ENCODE assay signal across 11 cellular contexts in the genomic region with DNA sequence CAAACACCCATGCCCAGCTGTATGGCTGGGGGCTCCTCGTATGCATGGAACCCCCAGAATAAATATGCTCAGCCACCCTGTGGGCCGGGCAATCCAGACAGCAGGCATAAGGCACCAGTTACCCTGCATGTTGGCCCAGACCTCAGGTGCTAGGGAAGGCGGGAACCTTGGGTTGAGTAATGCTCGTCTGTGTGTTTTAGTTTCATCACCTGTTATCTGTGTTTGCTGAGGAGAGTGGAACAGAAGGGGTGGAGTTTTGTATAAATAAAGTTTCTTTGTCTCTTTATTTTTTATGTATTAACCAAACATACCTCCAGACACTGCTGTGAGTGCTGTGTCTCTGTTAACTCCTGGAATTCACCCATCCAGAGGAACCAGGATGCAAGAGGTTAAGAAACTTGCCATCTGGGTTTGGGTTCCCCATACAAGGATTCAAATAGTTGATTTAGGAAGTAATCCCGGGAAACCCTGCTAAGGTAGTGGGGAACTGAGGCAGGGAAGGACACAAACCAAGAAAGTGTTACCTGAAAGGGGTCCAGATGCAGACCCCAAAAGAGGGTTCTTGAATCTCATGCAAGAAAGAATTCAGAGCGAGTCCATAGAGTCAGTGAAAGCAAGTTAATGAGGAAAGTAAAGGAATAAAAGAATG. TPM values are rescaled to one million over a fixed set of nuclear protein-coding genes. Genes with fewer than 3 reads are reported as not detected.
DNase-seq lines count a peak whose midpoint lies in the region; ATAC-seq and TF ChIP-seq lines count a peak whose summit lies in the region.
"Had no signal": no experiment of that assay in that cellular context is flagged by ENCODE, and none has a peak within 500 bp of the region (broad histone marks: within the 10 kb centered on the region; RNA-seq: fewer than 3 reads in every experiment).

No MANE protein-coding gene starts in this region.

- no peak overlapping the region for H3K4me3 Mint-ChIP-seq in activated T-cell treated with anti-CD3 and anti-CD28 coated beads, Interleukin-2, amount 50 U/mL, for 72 hours
- peak overlapping the region in 1 of 2 donors; percentile 28 for H3K4me3 Mint-ChIP-seq in stimulated activated naive CD8-positive, alpha-beta T cell treated with anti-CD3 and anti-CD28 coated beads, Interleukin-15, amount 100 ng/mL, for 72 hours

- H3K4me1 Mint-ChIP-seq in activated T-cell treated with anti-CD3 and anti-CD28 coated beads, Interleukin-2, amount 50 U/mL, for 72 hours (ENCODE audit: low read depth): peaks cover 80% of the 10 kb centered on the region
- H3K4me1 Mint-ChIP-seq in stimulated activated naive CD8-positive, alpha-beta T cell treated with anti-CD3 and anti-CD28 coated beads, Interleukin-15, amount 100 ng/mL, for 72 hours: peaks cover 82% of the 10 kb centered on the region

- H3K27me3 ChIP-seq in foreskin keratinocyte: no peaks in the 10 kb centered on the region

- H3K36me3 Mint-ChIP-seq in activated T-cell treated with anti-CD3 and anti-CD28 coated beads, Interleukin-2, amount 50 U/mL, for 72 hours (ENCODE audit: insufficient read depth in 2 of 2): peaks cover 10 to 33% of the 10 kb centered on the region in 2 donors

- ATAC-seq in activated T-cell treated with anti-CD3 and anti-CD28 coated beads, Interleukin-2, amount 50 U/mL, for 72 hours (replicated peaks in 1 of 2): no peak
- ATAC-seq in foreskin keratinocyte: peak; percentile 64
- ATAC-seq in stimulated activated naive CD8-positive, alpha-beta T cell treated with anti-CD3 and anti-CD28 coated beads, Interleukin-15, amount 100 ng/mL, for 72 hours: no peak
- ATAC-seq in HG02938 (IDR thresholded peaks at IDR 0.05; ENCODE audit: unreplicated experiment): no peak

- peak overlapping the region; percentile 76 for H3K27ac ChIP-seq in foreskin keratinocyte
- H3K27ac ChIP-seq: C4-2B, VCaP had no signal

- no peak for TF ChIP-seq CTCF in foreskin keratinocyte (conservative IDR thresholded peaks at IDR 0.05)

- no peaks in the 10 kb centered on the region for H3K27me3 Mint-ChIP-seq in activated T-cell treated with anti-CD3 and anti-CD28 coated beads, Interleukin-2, amount 50 U/mL, for 72 hours (ENCODE audit: low read depth)
- no peaks in the 10 kb centered on the region for H3K27me3 Mint-ChIP-seq in stimulated activated naive CD8-positive, alpha-beta T cell treated with anti-CD3 and anti-CD28 coated beads, Interleukin-15, amount 100 ng/mL, for 72 hours

- peak overlapping the region; percentile 62 for H3K27ac Mint-ChIP-seq in activated T-cell treated with anti-CD3 and anti-CD28 coated beads, Interleukin-2, amount 50 U/mL, for 72 hours
- peak overlapping the region; percentile 90 to 96 for H3K27ac Mint-ChIP-seq in stimulated activated naive CD8-positive, alpha-beta T cell treated with anti-CD3 and anti-CD28 coated beads, Interleukin-15, amount 100 ng/mL, for 72 hours

- peak in 1 of 2 donors; percentile 38 for DNase-seq in activated T-cell treated with anti-CD3 and anti-CD28 coated beads, Interleukin-2, amount 50 U/mL, for 72 hours
- DNase-seq in activated T-cell treated with anti-CD3 and anti-CD28 coated beads, Interleukin-2, amount 50 U/mL, for 48 hours: no peak
- DNase-seq in SW480 (ENCODE audit: low spot score): peak; percentile 8
- peak; percentile 51 to 57 for DNase-seq in foreskin keratinocyte
- peak in 1 of 2 donors; percentile 31 for DNase-seq in stimulated activated naive CD8-positive, alpha-beta T cell treated with anti-CD3 and anti-CD28 coated beads, Interleukin-15, amount 100 ng/mL, for 72 hours
- no peak for DNase-seq in effector CD8-positive, alpha-beta T cell (lab: John Stamatoyannopoulos, UW)
- DNase-seq in NCI-H1694 treated with DMSO at 0.1 percent for 48 hours (lab: John Stamatoyannopoulos, UW): no peak
- DNase-seq: NCI-H774 had no signal

- H3K9me3 Mint-ChIP-seq in activated T-cell treated with anti-CD3 and anti-CD28 coated beads, Interleukin-2, amount 50 U/mL, for 72 hours: peaks cover 0 to 2% of the 10 kb centered on the region in 2 donors
- H3K9me3 Mint-ChIP-seq in stimulated activated naive CD8-positive, alpha-beta T cell treated with anti-CD3 and anti-CD28 coated beads, Interleukin-15, amount 100 ng/mL, for 72 hours: peaks cover under 1 to 3% of the 10 kb centered on the region in 2 donors

- H3K4me1 ChIP-seq in foreskin keratinocyte: peaks cover 25% of the 10 kb centered on the region

RNA-seq across cellular contexts. Expression of gene IL21R, which starts 37.4 kb away (rescaled TPM):
- 100 to 1,000 TPM; 155 to 166 TPM for total RNA-seq in activated T-cell treated with anti-CD3 and anti-CD28 coated beads, Interleukin-2, amount 50 U/mL, for 72 hours
- total RNA-seq in foreskin keratinocyte: 0.14 and 0.18 TPM in 2 replicates
- polyA plus RNA-seq in foreskin keratinocyte: 0.08 and 0.12 TPM in 2 replicates

RNA-seq across cellular contexts. Expression of gene IL4R, which starts 50.8 kb away (rescaled TPM):
- 100 to 1,000 TPM; 313 to 348 TPM for total RNA-seq in activated T-cell treated with anti-CD3 and anti-CD28 coated beads, Interleukin-2, amount 50 U/mL, for 72 hours
- total RNA-seq in foreskin keratinocyte: 78.4 and 83.6 TPM in 2 replicates
- 50.4 and 57.1 TPM in 2 replicates for polyA plus RNA-seq in foreskin keratinocyte

Comparison
In these comparisons a context has a peak if more than half of its experiments do, and no peak if none do; other contexts are left out.
1. DNase-seq: peak in SW480 (single experiment) and foreskin keratinocyte (2 of 2); none in activated T-cell treated with anti-CD3 and anti-CD28 coated beads, Interleukin-2, amount 50 U/mL, for 48 hours (0 of 2), effector CD8-positive, alpha-beta T cell (single experiment) and NCI-H1694 treated with DMSO at 0.1 percent for 48 hours (single experiment).
2. RNA of gene IL21R, which starts 37.4 kb away (total RNA-seq): 155 to 166 TPM in activated T-cell treated with anti-CD3 and anti-CD28 coated beads, Interleukin-2, amount 50 U/mL, for 72 hours; 0.14 to 0.18 TPM in foreskin keratinocyte; every median in the first group is over 100 times any median in the second.